10 cellular contexts compared by ENCODE assay signal in the genomic region with DNA sequence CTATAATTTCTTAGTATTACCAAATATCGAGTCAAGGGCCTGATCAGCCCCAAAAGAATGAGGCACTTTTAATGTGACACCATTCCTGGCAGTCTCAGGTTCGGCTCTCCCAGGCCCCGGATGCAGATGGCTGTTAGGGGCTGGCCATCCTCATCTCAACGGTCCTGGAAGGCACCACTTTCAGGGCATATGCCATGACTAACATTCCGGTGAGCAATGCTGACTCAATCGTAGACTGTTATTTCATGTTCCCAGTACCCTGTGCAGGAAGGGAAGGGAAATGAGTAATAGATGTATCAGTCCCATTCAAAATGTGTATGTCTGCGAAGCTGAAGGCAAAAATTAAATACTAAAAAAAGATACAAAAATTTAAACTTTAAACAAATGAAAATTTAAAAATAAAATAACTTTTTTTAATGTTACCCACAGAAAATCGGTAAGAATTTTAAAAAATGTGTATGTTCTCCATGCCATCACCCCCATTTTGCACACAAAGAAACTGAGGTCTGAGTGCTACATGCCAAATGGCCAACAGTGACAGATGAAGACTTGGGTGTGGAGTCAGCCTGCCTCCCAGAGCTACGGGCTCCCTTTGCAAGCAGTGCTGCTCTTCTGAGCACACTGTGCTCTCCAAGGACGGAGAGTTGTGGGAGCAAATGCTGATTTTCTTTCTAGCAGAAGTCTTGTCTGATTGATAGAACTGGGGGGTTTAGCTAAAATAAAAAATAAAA.
DNase-seq lines count a peak whose midpoint lies in the region; ATAC-seq and TF ChIP-seq lines count a peak whose summit lies in the region.
"Had no signal": no experiment of that assay in that cellular context is flagged by ENCODE, and none has a peak within 500 bp of the region (broad histone marks: within the 10 kb centered on the region; RNA-seq: fewer than 3 reads in every experiment).

No MANE protein-coding gene starts in this region.

- POLR2A ChIA-PET in CD8-positive, alpha-beta memory T cell (lab: Charles Lee) = no interaction called here

- H3K27ac ChIP-seq in CD8-positive, alpha-beta memory T cell (ENCODE audit: low read depth, low read length) = no peak overlapping the region
- H3K27ac ChIP-seq: HL-60, upper lobe of left lung had no signal

- H3K27ac Mint-ChIP-seq in activated CD8-positive, alpha-beta memory T cell treated with anti-CD3 and anti-CD28 coated beads, Interleukin-2, amount 10 ng/mL, durations not matched to agents 7 days and 5 days = peak overlapping the region; percentile 78
- H3K27ac Mint-ChIP-seq in CD8-positive, alpha-beta memory T cell = no peak overlapping the region

- in situ Hi-C loops in Caki2 (cut with HindIII; ENCODE audit: low pct_unique_long_range_greater_than_20kb, low sequenced_read_pairs) = no loop called here

- H3K4me1 ChIP-seq in CD8-positive, alpha-beta memory T cell (ENCODE audit: insufficient read depth, low read length) = no peaks in the 10 kb centered on the region
- H3K4me1 ChIP-seq: upper lobe of left lung had no signal

- no peak overlapping the region for H3K4me3 ChIP-seq in kidney epithelial cell (ENCODE audit: low read depth, low read length)
- no peak overlapping the region for H3K4me3 ChIP-seq in CD8-positive, alpha-beta memory T cell (ENCODE audit: low read length)
- H3K4me3 ChIP-seq: upper lobe of left lung had no signal

- H3K36me3 Mint-ChIP-seq in activated CD8-positive, alpha-beta memory T cell treated with anti-CD3 and anti-CD28 coated beads, Interleukin-2, amount 10 ng/mL, durations not matched to agents 7 days and 5 days = peaks cover 2% of the 10 kb centered on the region
- H3K36me3 Mint-ChIP-seq in CD8-positive, alpha-beta memory T cell = no peaks in the 10 kb centered on the region

- no peaks in the 10 kb centered on the region for H3K9me3 ChIP-seq in CD8-positive, alpha-beta memory T cell (ENCODE audit: low read length)
- H3K9me3 ChIP-seq: upper lobe of left lung had no signal

- peak; percentile 78 for DNase-seq in Caki2 (ENCODE audit: low read depth)
- peak; percentile 61 for DNase-seq in activated CD8-positive, alpha-beta memory T cell treated with anti-CD3 and anti-CD28 coated beads, Interleukin-2, amount 10 ng/mL, durations not matched to agents 7 days and 5 days
- peak; percentile 92 for DNase-seq in kidney epithelial cell (ENCODE audit: low read depth)
- DNase-seq in CD8-positive, alpha-beta memory T cell = no peak
- DNase-seq in medulla oblongata (ENCODE audit: extremely low spot score) = no peak
- DNase-seq in DMS114 treated with DMSO at 0.1 percent for 48 hours (lab: John Stamatoyannopoulos, UW; ENCODE audit: unreplicated experiment) = no peak
- DNase-seq: upper lobe of left lung had no signal

- no peak for TF ChIP-seq CTCF in kidney epithelial cell (IDR thresholded peaks at IDR 0.05; ENCODE audit: insufficient read depth, low read length, poor library complexity, severe bottlenecking)

- H3K4me3 Mint-ChIP-seq in activated CD8-positive, alpha-beta memory T cell treated with anti-CD3 and anti-CD28 coated beads, Interleukin-2, amount 10 ng/mL, durations not matched to agents 7 days and 5 days = no peak overlapping the region
- no peak overlapping the region for H3K4me3 Mint-ChIP-seq in CD8-positive, alpha-beta memory T cell

- H3K9me3 Mint-ChIP-seq in activated CD8-positive, alpha-beta memory T cell treated with anti-CD3 and anti-CD28 coated beads, Interleukin-2, amount 10 ng/mL, durations not matched to agents 7 days and 5 days (ENCODE audit: low read depth) = no peaks in the 10 kb centered on the region
- H3K9me3 Mint-ChIP-seq in CD8-positive, alpha-beta memory T cell = no peaks in the 10 kb centered on the region

- no peaks in the 10 kb centered on the region for H3K27me3 ChIP-seq in kidney epithelial cell (ENCODE audit: control insufficient read depth, insufficient read depth, low read length)
- no peaks in the 10 kb centered on the region for H3K27me3 ChIP-seq in CD8-positive, alpha-beta memory T cell (ENCODE audit: insufficient read depth, low read length, poor library complexity, severe bottlenecking)
- H3K27me3 ChIP-seq: upper lobe of left lung had no signal

- peaks cover 7% of the 10 kb centered on the region for H3K27me3 Mint-ChIP-seq in activated CD8-positive, alpha-beta memory T cell treated with anti-CD3 and anti-CD28 coated beads, Interleukin-2, amount 10 ng/mL, durations not matched to agents 7 days and 5 days
- peaks cover 0 to 4% of the 10 kb centered on the region in 2 donors for H3K27me3 Mint-ChIP-seq in CD8-positive, alpha-beta memory T cell

- ATAC-seq in HG03045 (IDR thresholded peaks at IDR 0.05; ENCODE audit: unreplicated experiment) = peak; percentile 55
- peak; percentile 83 for ATAC-seq in activated CD8-positive, alpha-beta memory T cell treated with anti-CD3 and anti-CD28 coated beads, Interleukin-2, amount 10 ng/mL, durations not matched to agents 7 days and 5 days
- ATAC-seq in GM19467 (IDR thresholded peaks at IDR 0.05; ENCODE audit: unreplicated experiment) = no peak

- CTCF ChIA-PET in activated CD8-positive, alpha-beta memory T cell treated with anti-CD3 and anti-CD28 coated beads, Interleukin-2, amount 10 ng/mL, durations not matched to agents 7 days and 5 days (lab: Charles Lee) = interaction anchor here (0.5 to 3.8 kb wide), 8 partner anchors 9 to 513 kb away, joined by 3 to 40 read pairs (median 6); no protein-coding TSS in a partner anchor
- CTCF ChIA-PET in CD8-positive, alpha-beta memory T cell (lab: Charles Lee) = interaction anchor here (1.5 to 4.1 kb wide), 2 partner anchors 7 to 212 kb away, joined by 4 to 64 read pairs; no protein-coding TSS in a partner anchor

- peaks cover 13% of the 10 kb centered on the region for H3K4me1 Mint-ChIP-seq in activated CD8-positive, alpha-beta memory T cell treated with anti-CD3 and anti-CD28 coated beads, Interleukin-2, amount 10 ng/mL, durations not matched to agents 7 days and 5 days
- no peaks in the 10 kb centered on the region for H3K4me1 Mint-ChIP-seq in CD8-positive, alpha-beta memory T cell

- no peaks in the 10 kb centered on the region for H3K36me3 ChIP-seq in kidney epithelial cell (ENCODE audit: control insufficient read depth, insufficient read depth, low read length)
- no peaks in the 10 kb centered on the region for H3K36me3 ChIP-seq in CD8-positive, alpha-beta memory T cell (ENCODE audit: insufficient read depth, low read length)
- H3K36me3 ChIP-seq: upper lobe of left lung had no signal

Comparison
In these comparisons a context has a peak if more than half of its experiments do, and no peak if none do; other contexts are left out.
1. DNase-seq: peak in Caki2 (single experiment), activated CD8-positive, alpha-beta memory T cell treated with anti-CD3 and anti-CD28 coated beads, Interleukin-2, amount 10 ng/mL, durations not matched to agents 7 days and 5 days (single experiment) and kidney epithelial cell (single experiment); none in CD8-positive, alpha-beta memory T cell (0 of 5), medulla oblongata (single experiment) and DMS114 treated with DMSO at 0.1 percent for 48 hours (single experiment).